17 cellular contexts compared by ENCODE assay signal in the genomic region with DNA sequence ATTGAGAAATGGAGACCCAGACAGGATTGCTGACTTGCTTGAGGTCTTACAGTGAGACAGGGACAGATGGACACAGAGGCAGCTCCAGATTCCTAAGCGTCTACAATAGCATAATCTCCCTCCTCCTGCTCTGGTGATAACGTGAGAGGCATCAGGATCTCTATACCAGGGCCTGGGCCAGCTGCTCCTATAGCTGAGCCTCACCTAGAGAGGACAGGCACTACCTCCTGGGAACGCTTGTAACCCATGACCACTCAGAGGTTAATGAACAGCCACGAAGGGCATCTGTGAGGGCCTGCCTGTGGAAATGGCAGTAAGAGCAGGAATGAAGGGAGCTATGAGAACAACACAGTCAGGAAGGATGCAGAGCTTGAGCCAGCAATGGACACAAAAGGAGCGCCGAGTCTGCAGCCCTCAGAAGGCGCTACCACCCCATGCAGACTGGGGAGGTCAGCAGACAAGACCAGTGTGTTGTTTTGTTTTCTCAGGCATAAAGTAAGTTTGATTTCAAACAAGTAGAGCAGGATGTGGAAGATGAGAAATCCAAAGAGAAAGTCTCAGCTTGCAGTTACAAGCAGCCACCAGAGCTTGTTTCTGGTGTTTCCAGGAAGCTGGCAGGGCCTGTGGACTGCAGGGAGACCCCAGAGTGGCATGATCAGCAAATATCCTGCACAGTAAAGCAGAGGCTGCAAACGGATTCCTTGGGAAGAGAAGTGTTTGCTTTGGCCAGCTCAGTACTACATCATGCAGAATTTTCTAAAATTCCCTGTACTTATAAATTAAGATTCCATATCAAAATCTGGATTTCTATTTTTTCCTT. TPM values are rescaled to one million over a fixed set of nuclear protein-coding genes. Genes with fewer than 3 reads are reported as not detected.
DNase-seq lines count a peak whose midpoint lies in the region; ATAC-seq and TF ChIP-seq lines count a peak whose summit lies in the region.
"Had no signal": no experiment of that assay in that cellular context is flagged by ENCODE, and none has a peak within 500 bp of the region (broad histone marks: within the 10 kb centered on the region; RNA-seq: fewer than 3 reads in every experiment).

No MANE protein-coding gene starts in this region.

- no peaks in the 10 kb centered on the region for H3K4me1 ChIP-seq in SK-N-SH (ENCODE audit: control insufficient read depth in 1 of 2, insufficient read depth in 2 of 2, low read depth in 1 of 2, low read length in 1 of 2)
- H3K4me1 ChIP-seq: SJSA1 had no signal

- no peak overlapping the region for H3K9ac ChIP-seq in SK-N-SH
- H3K9ac ChIP-seq: GM23248 had no signal

- no peak overlapping the region for H3K4me3 Mint-ChIP-seq in effector memory CD8-positive, alpha-beta T cell
- H3K4me3 Mint-ChIP-seq: activated CD4-positive, alpha-beta T cell treated with anti-CD3 and anti-CD28 coated beads, Interleukin-2, amount 10 ng/mL, durations not matched to agents 24 days and 14 days; activated T-cell treated with anti-CD3 and anti-CD28 coated beads, Interleukin-2, amount 50 U/mL, for 4 hours; natural killer cell had no signal

- no peaks in the 10 kb centered on the region for H3K9me2 ChIP-seq in SK-N-SH

- POLR2A ChIA-PET in SK-N-SH (lab: Yijun Ruan, JAX) = no interaction called here

- H3F3A ChIP-seq in SK-N-SH (replicated peaks; ENCODE audit: insufficient read depth) = peaks cover 4% of the 10 kb centered on the region

- CTCF ChIA-PET in SK-N-SH (lab: Yijun Ruan, JAX) = interaction anchor here (1.1 to 12.1 kb wide), 5 partner anchors 12 to 515 kb away, joined by 3 to 198 read pairs (median 8); no protein-coding TSS in a partner anchor

- H3K36me3 Mint-ChIP-seq in effector memory CD8-positive, alpha-beta T cell (ENCODE audit: insufficient read depth) = peaks cover 7% of the 10 kb centered on the region
- H3K36me3 Mint-ChIP-seq: natural killer cell had no signal

- no peak for TF ChIP-seq EP300 in SK-N-SH (IDR thresholded peaks at IDR 0.05; ENCODE audit: borderline replicate concordance in 1 of 2, low read depth in 1 of 2, low read length in 1 of 2)

- no peak for ATAC-seq in effector memory CD8-positive, alpha-beta T cell (replicated peaks)
- ATAC-seq: activated T-cell treated with anti-CD3 and anti-CD28 coated beads, Interleukin-2, amount 50 U/mL, for 4 hours; left cardiac atrium; natural killer cell had no signal

- DNase-seq in LNCaP clone FGC (ENCODE audit: low read depth) (peak; percentile 18), brain pericyte (ENCODE audit: low read depth, low spot score) (peak; percentile 41), left kidney (ENCODE audit: low read depth, low spot score) (peak; percentile 74), retina (peak; percentile 38), SK-N-SH (no peak)
- no peak for DNase-seq in effector memory CD8-positive, alpha-beta T cell
- no peak for DNase-seq in activated CD4-positive, alpha-beta T cell treated with anti-CD3 and anti-CD28 coated beads for 4 hours
- DNase-seq: activated CD4-positive, alpha-beta T cell treated with anti-CD3 and anti-CD28 coated beads, Interleukin-2, amount 10 ng/mL, durations not matched to agents 24 days and 14 days; activated T-cell treated with anti-CD3 and anti-CD28 coated beads, Interleukin-2, amount 50 U/mL, for 4 hours; DND-41; GM23248; hypothalamus; left cardiac atrium; natural killer cell; NCI-H1436 treated with DMSO at 0.1 percent for 48 hours; substantia nigra had no signal

- TF ChIP-seq CTCF in LNCaP clone FGC (IDR thresholded peaks at IDR 0.05; ENCODE audit: control insufficient read depth, extremely low read depth, insufficient read depth) (no peak), SK-N-SH (IDR thresholded peaks at IDR 0.05) (no peak)

- H2AFZ ChIP-seq in SK-N-SH (ENCODE audit: low read depth) = no peak overlapping the region
- H2AFZ ChIP-seq: GM23248 had no signal

- no peak overlapping the region for H3K27ac ChIP-seq in SK-N-SH (ENCODE audit: low read depth in 2 of 2, low read length in 1 of 2)
- H3K27ac ChIP-seq: GM23248, SJSA1 had no signal

- no peak overlapping the region for H3K27ac Mint-ChIP-seq in effector memory CD8-positive, alpha-beta T cell
- H3K27ac Mint-ChIP-seq: activated CD4-positive, alpha-beta T cell treated with anti-CD3 and anti-CD28 coated beads, Interleukin-2, amount 10 ng/mL, durations not matched to agents 24 days and 14 days; natural killer cell had no signal

- TF ChIP-seq RAD21 in SK-N-SH (IDR thresholded peaks at IDR 0.05; ENCODE audit: low read length) = no peak

- no peaks in the 10 kb centered on the region for H3K27me3 ChIP-seq in SK-N-SH (ENCODE audit: insufficient read depth)
- H3K27me3 ChIP-seq: SJSA1 had no signal

- H3K4me3 ChIP-seq in LNCaP clone FGC (ENCODE audit: low read depth, low read length) (no peak overlapping the region), SK-N-SH (ENCODE audit: low read depth in 2 of 2, low read length in 1 of 2) (no peak overlapping the region)
- H3K4me3 ChIP-seq: GM23248, SJSA1 had no signal

- H3K4me1 Mint-ChIP-seq in effector memory CD8-positive, alpha-beta T cell (ENCODE audit: low read depth in 2 of 2) = no peaks in the 10 kb centered on the region
- H3K4me1 Mint-ChIP-seq: activated CD4-positive, alpha-beta T cell treated with anti-CD3 and anti-CD28 coated beads, Interleukin-2, amount 10 ng/mL, durations not matched to agents 24 days and 14 days had no signal

- no peak overlapping the region for H3K4me2 ChIP-seq in SK-N-SH

- H3K79me2 ChIP-seq in SK-N-SH (ENCODE audit: insufficient read depth) = no peaks in the 10 kb centered on the region

- H3K27me3 Mint-ChIP-seq in effector memory CD8-positive, alpha-beta T cell = no peaks in the 10 kb centered on the region
- H3K27me3 Mint-ChIP-seq: activated CD4-positive, alpha-beta T cell treated with anti-CD3 and anti-CD28 coated beads, Interleukin-2, amount 10 ng/mL, durations not matched to agents 24 days and 14 days had no signal

- peaks cover 8 to 13% of the 10 kb centered on the region in 2 experiments for H3K36me3 ChIP-seq in SK-N-SH (replicated peaks in 1 of 2; ENCODE audit: control insufficient read depth in 1 of 2, insufficient read depth in 2 of 2, low read length in 1 of 2)

- no peaks in the 10 kb centered on the region for H3K9me3 ChIP-seq in SK-N-SH
- H3K9me3 ChIP-seq: SJSA1 had no signal

- no peaks in the 10 kb centered on the region for H3K9me3 Mint-ChIP-seq in effector memory CD8-positive, alpha-beta T cell
- H3K9me3 Mint-ChIP-seq: activated CD4-positive, alpha-beta T cell treated with anti-CD3 and anti-CD28 coated beads, Interleukin-2, amount 10 ng/mL, durations not matched to agents 24 days and 14 days; activated T-cell treated with anti-CD3 and anti-CD28 coated beads, Interleukin-2, amount 50 U/mL, for 4 hours; natural killer cell had no signal

- WGBS in SK-N-SH (ENCODE audit: low lambda C conversion rate) = 87% methylated on average over 8 of the region's 8 CpGs

- no peaks in the 10 kb centered on the region for H4K20me1 ChIP-seq in SK-N-SH (ENCODE audit: insufficient read depth)

TF ChIP-seq in SK-N-SH, 30 proteins besides CTCF, POLR2A, EP300 and RAD21:
- TF ChIP-seq, protein P1, sequence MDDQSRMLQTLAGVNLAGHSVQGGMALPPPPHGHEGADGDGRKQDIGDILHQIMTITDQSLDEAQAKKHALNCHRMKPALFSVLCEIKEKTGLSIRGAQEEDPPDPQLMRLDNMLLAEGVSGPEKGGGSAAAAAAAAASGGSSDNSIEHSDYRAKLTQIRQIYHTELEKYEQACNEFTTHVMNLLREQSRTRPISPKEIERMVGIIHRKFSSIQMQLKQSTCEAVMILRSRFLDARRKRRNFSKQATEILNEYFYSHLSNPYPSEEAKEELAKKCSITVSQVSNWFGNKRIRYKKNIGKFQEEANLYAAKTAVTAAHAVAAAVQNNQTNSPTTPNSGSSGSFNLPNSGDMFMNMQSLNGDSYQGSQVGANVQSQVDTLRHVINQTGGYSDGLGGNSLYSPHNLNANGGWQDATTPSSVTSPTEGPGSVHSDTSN (IDR thresholded peaks at IDR 0.05) = no peak
- TF ChIP-seq RXRA (IDR thresholded peaks at IDR 0.05; ENCODE audit: borderline replicate concordance, low read depth) (no peak), TAF1 (IDR thresholded peaks at IDR 0.05; ENCODE audit: borderline replicate concordance, low read depth, low read length) (no peak), RFX5 (IDR thresholded peaks at IDR 0.05; ENCODE audit: low read length) (no peak), RCOR1 (IDR thresholded peaks at IDR 0.05; ENCODE audit: low read length) (no peak), FOXJ3 (CRISPR knock-in tag; IDR thresholded peaks at IDR 0.05) (no peak), ELF1 (IDR thresholded peaks at IDR 0.05) (no peak), FOSL2 (IDR thresholded peaks at IDR 0.05; ENCODE audit: borderline replicate concordance, low read depth) (no peak), GABPA (IDR thresholded peaks at IDR 0.05; ENCODE audit: low read depth) (no peak), JUND (IDR thresholded peaks at IDR 0.05) (no peak), USF2 (IDR thresholded peaks at IDR 0.05; ENCODE audit: borderline replicate concordance, low read depth, low read length) (no peak)
- TF ChIP-seq, protein P2, sequence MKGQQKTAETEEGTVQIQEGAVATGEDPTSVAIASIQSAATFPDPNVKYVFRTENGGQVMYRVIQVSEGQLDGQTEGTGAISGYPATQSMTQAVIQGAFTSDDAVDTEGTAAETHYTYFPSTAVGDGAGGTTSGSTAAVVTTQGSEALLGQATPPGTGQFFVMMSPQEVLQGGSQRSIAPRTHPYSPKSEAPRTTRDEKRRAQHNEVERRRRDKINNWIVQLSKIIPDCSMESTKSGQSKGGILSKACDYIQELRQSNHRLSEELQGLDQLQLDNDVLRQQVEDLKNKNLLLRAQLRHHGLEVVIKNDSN (IDR thresholded peaks at IDR 0.05; ENCODE audit: borderline replicate concordance, low read depth) = no peak

RNA-seq across cellular contexts. Expression of gene ANKS6, which starts 17.4 kb away (rescaled TPM):
- polyA plus RNA-seq in SK-N-SH (2012; rRNA removed) = 26.1 and 29.3 TPM in 2 replicates
- polyA plus RNA-seq in SK-N-SH (2012; cell fraction: cytosol; rRNA removed) = 11.8 and 17.9 TPM in 2 replicates
- polyA plus RNA-seq in SK-N-SH (2012; cell fraction: nucleus; rRNA removed) = 97.6 and 123 TPM in 2 replicates

RNA-seq across cellular contexts. Expression of gene GALNT12, which starts 28.5 kb away (rescaled TPM):
- 7.4 TPM in 2 replicates for polyA plus RNA-seq in SK-N-SH (2012; rRNA removed)
- 5.5 and 5.6 TPM in 2 replicates for polyA plus RNA-seq in SK-N-SH (2012; cell fraction: cytosol; rRNA removed)
- polyA plus RNA-seq in SK-N-SH (2012; cell fraction: nucleus; rRNA removed) = 10.4 and 15.0 TPM in 2 replicates

Comparison
In these comparisons a context has a peak if more than half of its experiments do, and no peak if none do; other contexts are left out.
1. DNase-seq: peak in LNCaP clone FGC (single experiment), brain pericyte (single experiment), left kidney (single experiment) and retina (single experiment); none in SK-N-SH (single experiment), effector memory CD8-positive, alpha-beta T cell (0 of 3) and activated CD4-positive, alpha-beta T cell treated with anti-CD3 and anti-CD28 coated beads for 4 hours (0 of 2).